2 cellular contexts compared by ENCODE assay signal in genomic region chr3:77446084-77446483, GRCh38.
TF ChIP-seq lines count a peak whose summit lies in the region.

No MANE protein-coding gene starts in this region.

TF ChIP-seq in HepG2, 621 proteins besides CTCF, POLR2A, EP300 and RAD21:
- TF ChIP-seq ZBTB43 (CRISPR knock-in tag; conservative IDR thresholded peaks at IDR 0.05) (no peak), PHF8 (CRISPR knock-in tag; IDR thresholded peaks at IDR 0.05) (no peak), ZNF605 (CRISPR knock-in tag; IDR thresholded peaks at IDR 0.05) (no peak), MAFF (IDR thresholded peaks at IDR 0.05; ENCODE audit: low read depth, low read length) (peak; percentile 68), MAFK (conservative IDR thresholded peaks at IDR 0.05 in 1 of 2, IDR thresholded peaks at IDR 0.05 in 1 of 2; ENCODE audit: low read length in 2 of 2) (peak; percentile 56 to 84)

TF ChIP-seq in K562, 482 proteins besides CTCF, POLR2A, EP300 and RAD21:
- TF ChIP-seq RREB1 (CRISPR knock-in tag; IDR thresholded peaks at IDR 0.05) (no peak), MXD1 (CRISPR knock-in tag; IDR thresholded peaks at IDR 0.05; ENCODE audit: borderline replicate concordance, poor library complexity, severe bottlenecking) (no peak), ZNF316 (IDR thresholded peaks at IDR 0.05) (peak; percentile 21; the same call in 1 of the 2 replicates)
